Comparison of ENCODE assay signal across 19 cellular contexts in genomic region chr5:9658726-9659125, GRCh38. TPM values are rescaled to one million over a fixed set of nuclear protein-coding genes. Genes with fewer than 3 reads are reported as not detected.
"Had no signal": no experiment of that assay in that cellular context is flagged by ENCODE, and none has a peak within 500 bp of the region (broad histone marks: within the 10 kb centered on the region; RNA-seq: fewer than 3 reads in every experiment).

No MANE protein-coding gene starts in this region.

- H3K27me3 ChIP-seq: ascending aorta, heart right ventricle, right lobe of liver, stomach, testis, upper lobe of right lung had no signal

- ATAC-seq: activated CD4-positive, CD25-positive, alpha-beta regulatory T cell treated with anti-CD3 and anti-CD28 coated beads, Interleukin-2, amount 50 U/mL, for 24 hours; esophagus mucosa; heart right ventricle; left colon; psoas muscle; right lobe of liver; upper lobe of right lung had no signal

- H3K9me3 ChIP-seq: ascending aorta, psoas muscle, right lobe of liver, stomach, testis, upper lobe of right lung had no signal

- DNase-seq: activated naive CD4-positive, alpha-beta T cell; activated T-cell treated with anti-CD3 and anti-CD28 coated beads for 4 hours; heart right ventricle; left colon; midbrain; psoas muscle; right lobe of liver; stimulated activated CD4-positive, alpha-beta T cell treated with anti-CD3 and anti-CD28 coated beads, Interleukin-1b, Interleukin-23, amount 100 ng/mL, for 48 hours; stomach; T-helper 9 cell; testis; upper lobe of right lung had no signal

- H3K4me3 ChIP-seq: ascending aorta, heart right ventricle, lung, psoas muscle, right lobe of liver, stomach, testis, upper lobe of right lung had no signal

- H3K27ac ChIP-seq: ascending aorta, heart right ventricle, psoas muscle, right lobe of liver, stomach, testis, upper lobe of right lung had no signal

- H3K36me3 ChIP-seq: ascending aorta, heart right ventricle, right lobe of liver, stomach, upper lobe of right lung had no signal

- H3K4me1 ChIP-seq: psoas muscle, right lobe of liver, stomach, testis, upper lobe of right lung had no signal

RNA-seq across cellular contexts. Expression of gene TAS2R1, which starts 28.6 kb away (rescaled TPM):
- total RNA-seq: ascending aorta, esophagus mucosa, frontal cortex, heart right ventricle, left colon, neural crest cell, osteoblast, psoas muscle, right lobe of liver, stomach, upper lobe of right lung had no signal
- polyA plus RNA-seq: heart right ventricle, lung, psoas muscle, stomach had no signal
